In genomic region chr1:93136445-93136844, GRCh38 we compare ENCODE assay signal across 1 cellular context.
TF ChIP-seq lines count a peak whose summit lies in the region.

No MANE protein-coding gene starts in this region.

TF ChIP-seq in A549, 52 proteins besides CTCF, POLR2A, EP300 and RAD21:
- TF ChIP-seq RFX5 (IDR thresholded peaks at IDR 0.05) (no peak), MAFK (IDR thresholded peaks at IDR 0.05; ENCODE audit: partially characterized antibody) (peak; percentile 32)
